In genomic region chrX:45143455-45143854, GRCh38 we compare ENCODE assay signal across 27 cellular contexts. TPM values are rescaled to one million over a fixed set of nuclear protein-coding genes. Genes with fewer than 3 reads are reported as not detected.
DNase-seq lines count a peak whose midpoint lies in the region; ATAC-seq and TF ChIP-seq lines count a peak whose summit lies in the region.
"Had no signal": no experiment of that assay in that cellular context is flagged by ENCODE, and none has a peak within 500 bp of the region (broad histone marks: within the 10 kb centered on the region; RNA-seq: fewer than 3 reads in every experiment).

No MANE protein-coding gene starts in this region.

- TF ChIP-seq CTCF in A673 (conservative IDR thresholded peaks at IDR 0.05; ENCODE audit: low read depth, low read length) (no peak), esophagus muscularis mucosa (IDR thresholded peaks at IDR 0.05) (no peak)

- H3K9me3 ChIP-seq in A673 (ENCODE audit: low read depth, low read length, poor library complexity, severe bottlenecking) (no peaks in the 10 kb centered on the region), esophagus muscularis mucosa (no peaks in the 10 kb centered on the region)
- H3K9me3 ChIP-seq: uterus had no signal

- H3K27ac ChIP-seq in A673 (ENCODE audit: low read depth, low read length, poor library complexity, severe bottlenecking) (no peak overlapping the region), esophagus muscularis mucosa (replicated peaks in 1 of 4) (no peak overlapping the region)
- H3K27ac ChIP-seq: brain microvascular endothelial cell, PC-9, uterus had no signal

- no peak for TF ChIP-seq EP300 in esophagus muscularis mucosa (IDR thresholded peaks at IDR 0.05)

- 81% methylated on average over 3 of the region's 3 CpGs for WGBS in esophagus muscularis mucosa

- CTCF ChIA-PET in A673 (lab: Charles Lee) = no interaction called here

- TF ChIP-seq POLR2A in esophagus muscularis mucosa (IDR thresholded peaks at IDR 0.05; ENCODE audit: low read depth) = no peak

- H3K36me3 ChIP-seq in A673 (ENCODE audit: insufficient read depth, low read length, poor library complexity, severe bottlenecking) (no peaks in the 10 kb centered on the region), esophagus muscularis mucosa (no peaks in the 10 kb centered on the region)
- H3K36me3 ChIP-seq: brain microvascular endothelial cell, uterus had no signal

- H3K4me1 ChIP-seq in A673 (ENCODE audit: insufficient read depth, low read length, poor library complexity, severe bottlenecking) (peaks cover 24% of the 10 kb centered on the region), esophagus muscularis mucosa (no peaks in the 10 kb centered on the region)
- H3K4me1 ChIP-seq: uterus had no signal

- H3K4me3 ChIP-seq in A673 (ENCODE audit: low read depth, low read length, poor library complexity, severe bottlenecking) (no peak overlapping the region), esophagus muscularis mucosa (no peak overlapping the region)
- H3K4me3 ChIP-seq: PC-9, uterus had no signal

- H3K27me3 ChIP-seq in A673 (replicated peaks; ENCODE audit: insufficient read depth, low read depth, low read length, poor library complexity) (no peaks in the 10 kb centered on the region), esophagus muscularis mucosa (no peaks in the 10 kb centered on the region)
- H3K27me3 ChIP-seq: brain microvascular endothelial cell, uterus had no signal

- no peak for ATAC-seq in HG02642 (IDR thresholded peaks at IDR 0.05; ENCODE audit: poor library complexity, unreplicated experiment)
- ATAC-seq: left ventricle myocardium superior; stimulated activated memory B cell treated with anti-CD40 and anti-IgM and Interleukin-4, amounts not matched to agents 10 μg/mL and 1 μg/mL and 100 μg/mL, for 72 hours had no signal

- peak; percentile 31 for DNase-seq in A673 (ENCODE audit: low spot score)
- DNase-seq in SW480 (ENCODE audit: low spot score) = peak; percentile 42
- peak; percentile 95 for DNase-seq in globus pallidus (ENCODE audit: low spot score)
- peak; percentile 18 for DNase-seq in occipital lobe (lab: John Stamatoyannopoulos, UW)
- no peak for DNase-seq in NCI-H2081 treated with DMSO at 0.1 percent for 48 hours (lab: John Stamatoyannopoulos, UW)
- no peak for DNase-seq in stimulated activated CD4-positive, alpha-beta T cell treated with anti-CD3 and anti-CD28 coated beads, Interleukin-2, amount 100 ng/mL, for 24 hours
- no peak for DNase-seq in esophagus muscularis mucosa (ENCODE audit: extremely low spot score)
- DNase-seq: activated CD4-positive, alpha-beta memory T cell treated with anti-CD3 and anti-CD28 coated beads, Interleukin-2, amount 10 ng/mL, durations not matched to agents 7 days and 5 days; activated CD4-positive, alpha-beta T cell treated with anti-CD3 and anti-CD28 coated beads for 1 hour; activated CD8-positive, alpha-beta memory T cell treated with anti-CD3 and anti-CD28 coated beads, Interleukin-2, amount 50 U/mL, for 48 hours; activated naive CD4-positive, alpha-beta T cell treated with anti-CD3 and anti-CD28 coated beads for 36 hours; brain microvascular endothelial cell; CD4-positive, alpha-beta T cell; H9; islet precursor cell; KBM-7; left ventricle myocardium superior; MM.1S; NCI-H2029; NCI-H526 treated with DMSO at 0.1 percent for 48 hours; PC-9; Right ventricle myocardium superior; uterus had no signal

- intact Hi-C loops in A673 (cut with micrococcal nuclease; ENCODE audit: unreplicated experiment) = no loop called here
- intact Hi-C loops in esophagus muscularis mucosa (cut with DNase I) = no loop called here

- POLR2A ChIA-PET in A673 (lab: Charles Lee; ENCODE audit: low non-redundant PET) = no interaction called here

- no TSS peak for BruUV-seq in A673 (replicated peaks; lab: Mats Ljungman, UMichigan)

RNA-seq across cellular contexts. Expression of gene DIPK2B, which starts 57.2 kb away (rescaled TPM):
- total RNA-seq in A673 (2021) (not detected in 2 replicates), occipital lobe (1.7 TPM), esophagus muscularis mucosa (10 to 100 TPM; 12.5 to 31.8 (median 21.6) TPM)
- total RNA-seq: activated CD4-positive, alpha-beta memory T cell treated with anti-CD3 and anti-CD28 coated beads, Interleukin-2, amount 10 ng/mL, durations not matched to agents 7 days and 5 days; activated naive CD4-positive, alpha-beta T cell treated with anti-CD3 and anti-CD28 coated beads for 36 hours; activated T-helper 1 cell treated with anti-CD3 and anti-CD28 coated beads, Interleukin-12 subunit alpha, Interleukin-12 subunit beta, Interleukin-2, Interleukin-4 antibody, amounts not matched to agents 30 ng/mL and 10 ng/mL and 1 ng/mL, durations not matched to agents 14 hours and 24 hours and 36 hours; CD4-positive, alpha-beta T cell; chondrocyte; H9; PC-9 had no signal

Comparison
In these comparisons a context has a peak if more than half of its experiments do, and no peak if none do; other contexts are left out.
1. DNase-seq: peak in A673 (single experiment), SW480 (single experiment), globus pallidus (single experiment) and occipital lobe (single experiment); none in NCI-H2081 treated with DMSO at 0.1 percent for 48 hours (single experiment), stimulated activated CD4-positive, alpha-beta T cell treated with anti-CD3 and anti-CD28 coated beads, Interleukin-2, amount 100 ng/mL, for 24 hours (0 of 2) and esophagus muscularis mucosa (single experiment).